In the genomic region with DNA sequence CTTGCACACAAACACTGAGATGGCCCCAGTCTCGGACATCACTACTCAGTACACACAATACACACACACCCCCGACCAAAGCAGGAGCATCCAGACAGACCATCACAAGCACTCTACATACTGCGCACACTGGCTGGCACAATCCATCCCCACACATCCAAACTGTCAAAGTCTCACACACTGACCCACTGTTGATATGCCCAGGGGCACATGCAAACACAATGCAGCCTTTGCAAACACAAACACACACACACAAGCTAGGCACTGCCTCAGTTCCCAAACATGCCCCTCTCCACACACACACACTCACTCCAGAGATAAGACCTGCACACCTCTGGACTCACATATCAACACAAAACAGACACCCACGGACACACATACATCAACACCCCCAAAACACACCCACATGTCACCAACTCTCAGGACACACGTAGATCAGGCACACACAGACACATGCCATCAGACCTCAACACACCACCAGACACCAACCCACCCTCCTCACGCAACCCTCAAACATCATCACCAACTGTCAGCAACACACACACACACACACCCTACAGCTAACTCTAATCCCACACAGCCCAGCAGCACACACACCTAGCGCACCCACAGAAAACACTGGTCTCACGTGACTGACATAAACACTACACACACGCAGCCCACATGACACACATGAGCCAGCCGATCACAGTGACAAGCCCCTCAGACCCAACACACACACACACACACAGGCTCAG, we compare ENCODE assay signal across 7 cellular contexts. TPM values are rescaled to one million over a fixed set of nuclear protein-coding genes. Genes with fewer than 3 reads are reported as not detected.
DNase-seq lines count a peak whose midpoint lies in the region; ATAC-seq and TF ChIP-seq lines count a peak whose summit lies in the region.

No MANE protein-coding gene starts in this region.

- H3K27ac ChIP-seq in OCI-LY1 (ENCODE audit: low read depth, low read length, poor library complexity, severe bottlenecking), result peak overlapping the region; percentile 90
- peak overlapping the region; percentile 20 for H3K27ac ChIP-seq in cingulate gyrus (ENCODE audit: low read depth, low read length)

- peak overlapping the region; percentile 77; the same call in 1 of the 2 replicates for H3K9ac ChIP-seq in OCI-LY1 (ENCODE audit: low read length)

- peaks cover 14% of the 10 kb centered on the region; the same call in 1 of the 2 replicates for H3F3A ChIP-seq in OCI-LY1 (ENCODE audit: insufficient read depth, low read length)

- TF ChIP-seq CTCF in GM12865 (IDR thresholded peaks at IDR 0.05; ENCODE audit: insufficient read depth, low read depth, low read length, missing control alignments) (no peak), OCI-LY1 (IDR thresholded peaks at IDR 0.05; ENCODE audit: low read length) (no peak)

- no peaks in the 10 kb centered on the region for H4K20me1 ChIP-seq in OCI-LY1 (ENCODE audit: insufficient read depth, low read length)

- H3K79me2 ChIP-seq in OCI-LY1 (ENCODE audit: insufficient read depth, low read length), result no peaks in the 10 kb centered on the region

- no peaks in the 10 kb centered on the region for H3K27me3 ChIP-seq in OCI-LY1 (ENCODE audit: insufficient read depth, low read length)

- peaks cover 58% of the 10 kb centered on the region for H3K4me1 ChIP-seq in OCI-LY1 (ENCODE audit: insufficient read depth, low read length, severe bottlenecking)

- DNase-seq in GM12865 (ENCODE audit: low read depth) (no peak), myocyte (ENCODE audit: low read depth) (peak; percentile 51), NCI-H2029 (lab: John Stamatoyannopoulos, UW) (no peak), T1000 (lab: John Stamatoyannopoulos, UW) (no peak)

- H2AFZ ChIP-seq in OCI-LY1 (ENCODE audit: low read length), result no peak overlapping the region

- H3K4me3 ChIP-seq in GM12865 (ENCODE audit: low read depth, low read length), result peak overlapping the region; percentile 90
- H3K4me3 ChIP-seq in OCI-LY1 (ENCODE audit: low read depth, low read length, poor library complexity, severe bottlenecking), result peak overlapping the region; percentile 95

- H3K4me2 ChIP-seq in OCI-LY1 (ENCODE audit: low read length), result peak overlapping the region; percentile 81

- no peaks in the 10 kb centered on the region for H3K36me3 ChIP-seq in OCI-LY1 (ENCODE audit: insufficient read depth, low read length)

- ATAC-seq in GM18858 (IDR thresholded peaks at IDR 0.05; ENCODE audit: unreplicated experiment), result no peak

- no peaks in the 10 kb centered on the region for H3K9me2 ChIP-seq in OCI-LY1 (ENCODE audit: low read depth, low read length)

- H3K9me3 ChIP-seq in OCI-LY1 (ENCODE audit: low read length), result no peaks in the 10 kb centered on the region

RNA-seq across cellular contexts. Expression of gene BBC3, which starts 1.9 kb away (rescaled TPM):
- total RNA-seq in myocyte, result 13.2 and 18.0 TPM in 2 replicates
- 21.5 TPM for polyA plus RNA-seq in myocyte (2012)

RNA-seq across cellular contexts. Expression of gene CCDC9, which starts 27.2 kb away (rescaled TPM):
- total RNA-seq in myocyte, result 5.9 and 6.9 TPM in 2 replicates
- polyA plus RNA-seq in myocyte (2012), result 24.9 TPM

RNA-seq across cellular contexts. Expression of gene INAFM1, which starts 45.6 kb away (rescaled TPM):
- total RNA-seq in myocyte, result 1.8 and 1.9 TPM in 2 replicates
- 9.3 TPM for polyA plus RNA-seq in myocyte (2012)
